In genomic region chr1:47592296-47592975, GRCh38 we compare ENCODE assay signal across 15 cellular contexts.
A peak's percentile ranks its signal among the peaks of the same experiment; 100 is the strongest.
DNase-seq lines count a peak whose midpoint lies in the region; ATAC-seq lines count a peak whose summit lies in the region.
"Had no signal": no experiment of that assay in that cellular context is flagged by ENCODE, and none has a peak within 500 bp of the region (broad histone marks: within the 10 kb centered on the region; RNA-seq: fewer than 3 reads in every experiment).

No MANE protein-coding gene starts in this region.

- no peak overlapping the region for H3K9ac ChIP-seq in iPS-15b (ENCODE audit: low read depth, low read length)

- no peaks in the 10 kb centered on the region for H3K9me3 Mint-ChIP-seq in stimulated activated naive CD8-positive, alpha-beta T cell treated with anti-CD3 and anti-CD28 coated beads, Interleukin-15, amount 100 ng/mL, for 72 hours

- no peak overlapping the region for H3K4me3 Mint-ChIP-seq in stimulated activated naive CD8-positive, alpha-beta T cell treated with anti-CD3 and anti-CD28 coated beads, Interleukin-15, amount 100 ng/mL, for 72 hours

- DNase-seq in stimulated activated naive CD8-positive, alpha-beta T cell treated with anti-CD3 and anti-CD28 coated beads, Interleukin-15, amount 100 ng/mL, for 72 hours, result no peak
- DNase-seq in stimulated activated naive CD8-positive, alpha-beta T cell treated with anti-CD3 and anti-CD28 coated beads, Interleukin-15, Interleukin-2, amounts not matched to agents 100 U/mL and 50 U/mL, for 24 hours, result no peak
- DNase-seq in NCI-H526 (lab: John Stamatoyannopoulos, UW), result peak; percentile 39 to 86
- DNase-seq in cerebellum (ENCODE audit: low spot score), result no peak
- DNase-seq: activated CD4-positive, alpha-beta T cell treated with anti-CD3 and anti-CD28 coated beads, Interleukin-2, amount 50 U/mL, for 1 hour; activated gamma-delta T cell; DND-41; foreskin fibroblast; NCI-H524 treated with DMSO at 0.1 percent for 48 hours; T-helper 2 cell had no signal

- peaks cover 14% of the 10 kb centered on the region for H3K27me3 Mint-ChIP-seq in stimulated activated naive CD8-positive, alpha-beta T cell treated with anti-CD3 and anti-CD28 coated beads, Interleukin-15, amount 100 ng/mL, for 72 hours

- H3K4me1 Mint-ChIP-seq in stimulated activated naive CD8-positive, alpha-beta T cell treated with anti-CD3 and anti-CD28 coated beads, Interleukin-15, amount 100 ng/mL, for 72 hours, result no peaks in the 10 kb centered on the region

- H3K9me3 ChIP-seq in iPS-15b (ENCODE audit: control insufficient read depth, insufficient read depth, low read length), result no peaks in the 10 kb centered on the region
- H3K9me3 ChIP-seq: tibial nerve had no signal

- H3K27ac Mint-ChIP-seq in stimulated activated naive CD8-positive, alpha-beta T cell treated with anti-CD3 and anti-CD28 coated beads, Interleukin-15, amount 100 ng/mL, for 72 hours, result no peak overlapping the region

- ATAC-seq in stimulated activated naive CD8-positive, alpha-beta T cell treated with anti-CD3 and anti-CD28 coated beads, Interleukin-15, amount 100 ng/mL, for 72 hours, result peak; percentile 8
- no peak for ATAC-seq in stimulated activated naive CD8-positive, alpha-beta T cell treated with anti-CD3 and anti-CD28 coated beads, Interleukin-15, Interleukin-2, amounts not matched to agents 100 U/mL and 50 U/mL, for 24 hours
- ATAC-seq in HG02870 (IDR thresholded peaks at IDR 0.05; ENCODE audit: unreplicated experiment) (no peak), GM21717 (IDR thresholded peaks at IDR 0.05; ENCODE audit: unreplicated experiment) (no peak), HG03159 (IDR thresholded peaks at IDR 0.05; ENCODE audit: unreplicated experiment) (no peak)

- no peaks in the 10 kb centered on the region for H3K36me3 ChIP-seq in iPS-15b (ENCODE audit: control insufficient read depth, insufficient read depth, low read length)
- H3K36me3 ChIP-seq: tibial nerve had no signal

- H3K4me1 ChIP-seq in iPS-15b (ENCODE audit: control insufficient read depth, insufficient read depth, low read length), result peaks cover 3% of the 10 kb centered on the region

- peak overlapping the region; percentile 46 for H3K4me3 ChIP-seq in iPS-15b (ENCODE audit: low read depth, low read length)

- peaks cover 52% of the 10 kb centered on the region for H3K27me3 ChIP-seq in iPS-15b (ENCODE audit: control insufficient read depth, insufficient read depth, low read length)

Comparison
In these comparisons a context has a peak if more than half of its experiments do, and no peak if none do; other contexts are left out.
1. DNase-seq: peak in NCI-H526 (2 of 2); none in stimulated activated naive CD8-positive, alpha-beta T cell treated with anti-CD3 and anti-CD28 coated beads, Interleukin-15, amount 100 ng/mL, for 72 hours (0 of 2), stimulated activated naive CD8-positive, alpha-beta T cell treated with anti-CD3 and anti-CD28 coated beads, Interleukin-15, Interleukin-2, amounts not matched to agents 100 U/mL and 50 U/mL, for 24 hours (single experiment) and cerebellum (single experiment).